In the genomic region with DNA sequence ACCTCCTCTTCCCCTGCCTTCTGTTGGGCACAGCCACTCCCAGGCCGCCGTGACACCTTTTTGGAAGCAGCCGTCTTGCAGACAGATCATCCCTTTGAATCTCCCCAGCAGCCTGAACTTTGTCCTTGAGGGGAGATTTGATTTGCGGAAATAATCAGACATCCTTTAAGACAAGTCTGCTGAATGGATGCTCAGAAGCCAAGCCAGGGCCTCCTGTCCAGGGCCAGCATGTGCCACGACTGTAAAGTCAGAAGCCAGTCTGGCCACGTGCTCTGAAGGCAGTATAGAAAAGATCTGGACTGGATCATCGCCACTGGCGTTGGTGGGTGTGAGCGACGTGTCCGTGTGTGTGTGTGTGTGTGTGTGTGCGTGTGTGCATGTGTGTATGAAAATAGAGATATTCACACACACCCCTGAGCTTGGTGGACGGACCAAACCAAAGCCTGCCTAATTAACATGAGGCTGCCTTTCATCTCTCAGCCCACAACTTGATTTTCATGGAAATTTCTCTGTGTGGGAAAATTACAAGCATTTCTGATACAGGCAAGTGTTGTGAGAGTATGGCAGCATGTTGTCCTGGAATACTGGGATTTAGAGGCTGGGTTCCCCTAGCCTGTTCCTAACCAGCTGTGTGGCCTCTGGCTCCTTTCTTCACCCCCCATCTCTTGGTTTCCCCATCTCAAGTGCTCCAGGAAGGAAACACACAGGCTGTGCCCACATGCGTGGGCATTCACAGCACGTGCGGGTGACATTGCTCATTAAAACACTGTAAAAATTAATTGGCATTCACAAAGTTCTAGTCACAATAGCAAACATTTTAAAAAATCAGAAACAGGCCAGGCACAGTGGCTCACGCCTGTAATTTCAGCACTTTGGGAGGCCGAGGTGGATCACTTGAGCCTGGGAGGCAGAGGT, we compare ENCODE assay signal across 14 cellular contexts.
DNase-seq lines count a peak whose midpoint lies in the region; ATAC-seq, FAIRE-seq and TF ChIP-seq lines count a peak whose summit lies in the region.
"Had no signal": no experiment of that assay in that cellular context is flagged by ENCODE, and none has a peak within 500 bp of the region (broad histone marks: within the 10 kb centered on the region; RNA-seq: fewer than 3 reads in every experiment).

No MANE protein-coding gene starts in this region.

- H3K18ac ChIP-seq in mesenchymal stem cell (ENCODE audit: low read depth in 1 of 2, low read length in 2 of 2) (no peak overlapping the region), neuronal stem cell (ENCODE audit: low read length) (no peak overlapping the region)

- peaks cover 18% of the 10 kb centered on the region for H3K4me1 Mint-ChIP-seq in activated CD8-positive, alpha-beta memory T cell treated with anti-CD3 and anti-CD28 coated beads, Interleukin-2, amount 10 ng/mL, durations not matched to agents 7 days and 5 days
- peaks cover 18% of the 10 kb centered on the region for H3K4me1 Mint-ChIP-seq in WTC11

- peak overlapping the region; percentile 33 for H4K8ac ChIP-seq in mesenchymal stem cell (ENCODE audit: low read length)
- H4K8ac ChIP-seq in neuronal stem cell (ENCODE audit: low read depth, low read length) = no peak overlapping the region

- H3K36me3 ChIP-seq in mesenchymal stem cell (ENCODE audit: control insufficient read depth in 1 of 2, insufficient read depth in 2 of 2, low read depth in 1 of 2, low read length in 2 of 2) = peaks cover 0 to 4% of the 10 kb centered on the region in 2 experiments
- no peaks in the 10 kb centered on the region for H3K36me3 ChIP-seq in subcutaneous abdominal adipose tissue (ENCODE audit: control insufficient read depth in 5 of 5, insufficient read depth in 5 of 5, low read length in 5 of 5)
- no peaks in the 10 kb centered on the region for H3K36me3 ChIP-seq in neuronal stem cell (replicated peaks in 1 of 2; ENCODE audit: control insufficient read depth in 2 of 2, insufficient read depth in 2 of 2, low read length in 2 of 2)
- H3K36me3 ChIP-seq: right lobe of liver had no signal

- peak overlapping the region; percentile 61 for H4K91ac ChIP-seq in mesenchymal stem cell (ENCODE audit: low read length)
- no peak overlapping the region for H4K91ac ChIP-seq in neuronal stem cell (ENCODE audit: low read depth, low read length, poor library complexity)

- H3K9me3 Mint-ChIP-seq in activated CD8-positive, alpha-beta memory T cell treated with anti-CD3 and anti-CD28 coated beads, Interleukin-2, amount 10 ng/mL, durations not matched to agents 7 days and 5 days (ENCODE audit: low read depth) = no peaks in the 10 kb centered on the region
- H3K9me3 Mint-ChIP-seq in WTC11 = no peaks in the 10 kb centered on the region

- no peak overlapping the region for H3K4ac ChIP-seq in mesenchymal stem cell (ENCODE audit: low read depth in 1 of 2, low read length in 2 of 2)
- no peak overlapping the region for H3K4ac ChIP-seq in neuronal stem cell (ENCODE audit: low read length)

- H3K9me3 ChIP-seq in mesenchymal stem cell (ENCODE audit: control insufficient read depth, low read length) (no peaks in the 10 kb centered on the region), subcutaneous abdominal adipose tissue (ENCODE audit: control insufficient read depth in 5 of 5, low read length in 5 of 5) (no peaks in the 10 kb centered on the region), neuronal stem cell (replicated peaks in 1 of 2; ENCODE audit: control insufficient read depth in 2 of 2, insufficient read depth in 1 of 2, low read depth in 1 of 2, low read length in 2 of 2) (peaks cover 0 to 3% of the 10 kb centered on the region in 2 donors)
- H3K9me3 ChIP-seq: right lobe of liver had no signal

- CTCF ChIA-PET in activated CD8-positive, alpha-beta memory T cell treated with anti-CD3 and anti-CD28 coated beads, Interleukin-2, amount 10 ng/mL, durations not matched to agents 7 days and 5 days (lab: Charles Lee) = interaction anchor here (6.3 kb wide), 1 partner anchor 31 kb away, joined by 68 read pairs; no protein-coding TSS in a partner anchor
- CTCF ChIA-PET in WTC11 (lab: Charles Lee) = interaction anchor here (1.0 to 4.8 kb wide), 2 partner anchors 26 to 33 kb away, joined by 3 to 127 read pairs; no protein-coding TSS in a partner anchor

- H3K27ac Mint-ChIP-seq in activated CD8-positive, alpha-beta memory T cell treated with anti-CD3 and anti-CD28 coated beads, Interleukin-2, amount 10 ng/mL, durations not matched to agents 7 days and 5 days = no peak overlapping the region
- peak overlapping the region; percentile 45; the same call in 1 of the 2 replicates for H3K27ac Mint-ChIP-seq in WTC11

- no peak overlapping the region for H2AK5ac ChIP-seq in mesenchymal stem cell (ENCODE audit: low read length, severe bottlenecking)
- H2AK5ac ChIP-seq in neuronal stem cell (ENCODE audit: low read depth, low read length) = no peak overlapping the region

- peak; percentile 44 for DNase-seq in activated CD8-positive, alpha-beta memory T cell treated with anti-CD3 and anti-CD28 coated beads, Interleukin-2, amount 50 U/mL, for 48 hours
- no peak for DNase-seq in activated CD8-positive, alpha-beta memory T cell treated with anti-CD3 and anti-CD28 coated beads, Interleukin-2, amount 10 ng/mL, durations not matched to agents 7 days and 5 days
- DNase-seq in WTC11 (ENCODE audit: low spot score) (peak; percentile 5), mesenchymal stem cell (no peak), neuronal stem cell (ENCODE audit: low spot score) (no peak), germinal center (ENCODE audit: low spot score) (no peak), GM12891 (ENCODE audit: insufficient read length, low spot score) (no peak)
- DNase-seq: KG1, midbrain, NCI-H226, RPMI8226, T1000 had no signal

- H2BK5ac ChIP-seq in mesenchymal stem cell (ENCODE audit: low read depth, low read length, poor library complexity, severe bottlenecking) = no peak overlapping the region
- H2BK5ac ChIP-seq in neuronal stem cell (ENCODE audit: low read length) = no peak overlapping the region

- FAIRE-seq in GM12891 (lab: Jason Lieb, UNC) = no peak

- peaks cover 21% of the 10 kb centered on the region for H3K79me1 ChIP-seq in mesenchymal stem cell (replicated peaks; ENCODE audit: low read length, poor library complexity, severe bottlenecking)
- peaks cover 2% of the 10 kb centered on the region for H3K79me1 ChIP-seq in neuronal stem cell (ENCODE audit: low read depth, low read length)

- H3K27me3 ChIP-seq in mesenchymal stem cell (ENCODE audit: control insufficient read depth in 1 of 2, insufficient read depth in 1 of 2, low read length in 2 of 2) (no peaks in the 10 kb centered on the region), subcutaneous abdominal adipose tissue (ENCODE audit: control insufficient read depth in 5 of 5, insufficient read depth in 4 of 5, low read length in 5 of 5) (no peaks in the 10 kb centered on the region), neuronal stem cell (ENCODE audit: control insufficient read depth in 3 of 3, insufficient read depth in 3 of 3, low read depth in 1 of 3, low read length in 3 of 3) (peaks cover 8 to 37% (median 28%) of the 10 kb centered on the region in 3 experiments)
- H3K27me3 ChIP-seq: right lobe of liver had no signal

- POLR2A ChIA-PET in WTC11 (lab: Charles Lee) = no interaction called here

- TF ChIP-seq CTCF in WTC11 (IDR thresholded peaks at IDR 0.05) = no peak

- H3K4me3 Mint-ChIP-seq in activated CD8-positive, alpha-beta memory T cell treated with anti-CD3 and anti-CD28 coated beads, Interleukin-2, amount 10 ng/mL, durations not matched to agents 7 days and 5 days = no peak overlapping the region
- no peak overlapping the region for H3K4me3 Mint-ChIP-seq in WTC11

- H3K4me2 ChIP-seq in mesenchymal stem cell (ENCODE audit: low read length, poor library complexity, severe bottlenecking) = no peak overlapping the region
- H3K4me2 ChIP-seq in neuronal stem cell (ENCODE audit: insufficient read depth, low read length, poor library complexity, severe bottlenecking) = no peak overlapping the region

- H2AFZ ChIP-seq in mesenchymal stem cell (ENCODE audit: low read depth, low read length) (no peak overlapping the region), neuronal stem cell (ENCODE audit: low read length) (no peak overlapping the region)

- H2BK120ac ChIP-seq in mesenchymal stem cell (ENCODE audit: low read depth, low read length) = no peak overlapping the region
- H2BK120ac ChIP-seq in neuronal stem cell (ENCODE audit: low read depth, low read length) = no peak overlapping the region

- H3K27ac ChIP-seq in mesenchymal stem cell (ENCODE audit: low read length, poor library complexity, severe bottlenecking) = no peak overlapping the region
- H3K27ac ChIP-seq in subcutaneous abdominal adipose tissue (ENCODE audit: low read depth, low read length) = peak overlapping the region; percentile 14
- H3K27ac ChIP-seq in neuronal stem cell (replicated peaks; ENCODE audit: low read length) = no peak overlapping the region
- H3K27ac ChIP-seq: right lobe of liver had no signal

- H3K9ac ChIP-seq in mesenchymal stem cell (ENCODE audit: low read length) = peak overlapping the region; percentile 50
- H3K9ac ChIP-seq in subcutaneous abdominal adipose tissue (ENCODE audit: low read length in 5 of 5) = peak overlapping the region in 1 of 5 donors; percentile 17
- H3K9ac ChIP-seq in neuronal stem cell (ENCODE audit: low read depth, low read length, poor library complexity) = no peak overlapping the region

- H3K36me3 Mint-ChIP-seq in activated CD8-positive, alpha-beta memory T cell treated with anti-CD3 and anti-CD28 coated beads, Interleukin-2, amount 10 ng/mL, durations not matched to agents 7 days and 5 days = no peaks in the 10 kb centered on the region
- no peaks in the 10 kb centered on the region for H3K36me3 Mint-ChIP-seq in WTC11

- H3K27me3 Mint-ChIP-seq in activated CD8-positive, alpha-beta memory T cell treated with anti-CD3 and anti-CD28 coated beads, Interleukin-2, amount 10 ng/mL, durations not matched to agents 7 days and 5 days = no peaks in the 10 kb centered on the region
- H3K27me3 Mint-ChIP-seq in WTC11 (ENCODE audit: low read depth) = peaks cover 5% of the 10 kb centered on the region; the same call in 1 of the 2 replicates

- H2BK15ac ChIP-seq in mesenchymal stem cell (ENCODE audit: low read depth, poor library complexity, severe bottlenecking) (no peak overlapping the region), neuronal stem cell (ENCODE audit: low read length) (no peak overlapping the region)

- H3K14ac ChIP-seq in mesenchymal stem cell (ENCODE audit: low read length in 2 of 2) = no peak overlapping the region
- no peak overlapping the region for H3K14ac ChIP-seq in neuronal stem cell (ENCODE audit: low read length)

- 88% methylated on average over 11 of the region's 18 CpGs for WGBS in mesenchymal stem cell
- WGBS in neuronal stem cell (ENCODE audit: extremely low coverage in 2 of 2, insufficient read length in 2 of 2, insufficient replicate concordance in 1 of 2), 2 donors = no CpG with 5 or more reads among the region's 18 CpGs

- ATAC-seq in activated CD8-positive, alpha-beta memory T cell treated with anti-CD3 and anti-CD28 coated beads, Interleukin-2, amount 10 ng/mL, durations not matched to agents 7 days and 5 days = no peak
- ATAC-seq in WTC11 = no peak
- ATAC-seq: right lobe of liver had no signal

- H3K4me3 ChIP-seq in mesenchymal stem cell (ENCODE audit: insufficient read depth in 1 of 2, low read depth in 1 of 2, low read length in 2 of 2) (no peak overlapping the region), subcutaneous abdominal adipose tissue (ENCODE audit: low read depth in 1 of 5, low read length in 5 of 5) (no peak overlapping the region), neuronal stem cell (ENCODE audit: low read length in 2 of 2) (no peak overlapping the region)
- H3K4me3 ChIP-seq: right lobe of liver had no signal

- no peak overlapping the region for H3K23ac ChIP-seq in mesenchymal stem cell (ENCODE audit: low read length in 2 of 2)
- H3K23ac ChIP-seq in neuronal stem cell (ENCODE audit: low read depth, low read length, poor library complexity) = no peak overlapping the region

- peaks cover 20% of the 10 kb centered on the region for H3K4me1 ChIP-seq in mesenchymal stem cell (ENCODE audit: control insufficient read depth, insufficient read depth, low read depth, low read length)
- peaks cover 9 to 68% (median 44%) of the 10 kb centered on the region in 5 donors for H3K4me1 ChIP-seq in subcutaneous abdominal adipose tissue (ENCODE audit: control insufficient read depth in 5 of 5, insufficient read depth in 5 of 5, low read length in 5 of 5)
- H3K4me1 ChIP-seq in neuronal stem cell (ENCODE audit: control insufficient read depth in 2 of 2, insufficient read depth in 1 of 2, low read depth in 1 of 2, low read length in 2 of 2) = peaks cover 5 to 6% of the 10 kb centered on the region in 2 donors

- H2BK12ac ChIP-seq in mesenchymal stem cell (ENCODE audit: low read length in 2 of 2) (peak overlapping the region in 1 of 2 experiments; percentile 31), neuronal stem cell (ENCODE audit: low read length) (no peak overlapping the region)

- no peak for TF ChIP-seq POLR2A in GM12891 (IDR thresholded peaks at IDR 0.05; ENCODE audit: low read depth, low read length)

Comparison
In these comparisons a context has a peak if more than half of its experiments do, and no peak if none do; other contexts are left out.
1. DNase-seq: peak in activated CD8-positive, alpha-beta memory T cell treated with anti-CD3 and anti-CD28 coated beads, Interleukin-2, amount 50 U/mL, for 48 hours (single experiment) and WTC11 (single experiment); none in activated CD8-positive, alpha-beta memory T cell treated with anti-CD3 and anti-CD28 coated beads, Interleukin-2, amount 10 ng/mL, durations not matched to agents 7 days and 5 days (single experiment), mesenchymal stem cell (single experiment), neuronal stem cell (single experiment), germinal center (single experiment) and GM12891 (single experiment).